Comparison of ENCODE assay signal across 15 cellular contexts in the genomic region with DNA sequence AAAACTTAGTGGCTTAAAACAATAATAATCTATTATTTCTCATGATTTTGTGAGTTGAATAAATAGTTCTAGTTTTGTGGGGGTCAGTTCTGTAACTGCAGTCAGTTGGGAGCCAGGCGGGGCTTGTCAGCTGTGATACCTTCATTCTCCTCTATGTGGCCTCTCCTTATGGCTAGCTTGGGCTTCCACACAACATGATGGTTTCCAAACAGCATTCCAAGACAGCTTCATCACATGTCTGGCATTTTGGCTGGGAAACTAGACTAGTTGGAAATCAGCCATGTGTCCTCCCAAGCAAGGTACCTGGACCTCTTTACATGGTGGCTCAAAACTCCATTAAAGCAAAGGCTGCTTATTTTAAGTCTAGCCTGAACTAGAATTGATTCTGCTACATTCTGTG.
DNase-seq lines count a peak whose midpoint lies in the region; ATAC-seq and TF ChIP-seq lines count a peak whose summit lies in the region.
"Had no signal": no experiment of that assay in that cellular context is flagged by ENCODE, and none has a peak within 500 bp of the region (broad histone marks: within the 10 kb centered on the region; RNA-seq: fewer than 3 reads in every experiment).

No MANE protein-coding gene starts in this region.

- no peak overlapping the region for H2BK5ac ChIP-seq in trophoblast cell (ENCODE audit: low read depth, low read length, poor library complexity)

- no peaks in the 10 kb centered on the region for H3K36me3 ChIP-seq in GM23248 (ENCODE audit: low read depth)
- no peaks in the 10 kb centered on the region for H3K36me3 ChIP-seq in trophoblast cell (ENCODE audit: control insufficient read depth in 1 of 2, insufficient read depth in 2 of 2, low read length in 2 of 2)
- no peaks in the 10 kb centered on the region for H3K36me3 ChIP-seq in adrenal gland (replicated peaks in 1 of 2)
- H3K36me3 ChIP-seq: esophagus squamous epithelium, left ventricle myocardium inferior had no signal

- H3K18ac ChIP-seq in trophoblast cell (ENCODE audit: low read length): no peak overlapping the region

- H3K9me3 ChIP-seq in GM23248 (ENCODE audit: low read depth) (no peaks in the 10 kb centered on the region), trophoblast cell (ENCODE audit: insufficient read depth, low read depth, low read length) (no peaks in the 10 kb centered on the region), adrenal gland (replicated peaks in 1 of 3) (no peaks in the 10 kb centered on the region)
- H3K9me3 ChIP-seq: esophagus squamous epithelium, left ventricle myocardium inferior, testis had no signal

- H3K4me1 Mint-ChIP-seq in activated CD4-positive, alpha-beta T cell treated with anti-CD3 and anti-CD28 coated beads for 36 hours: no peaks in the 10 kb centered on the region
- H3K4me1 Mint-ChIP-seq: brain had no signal

- no peak overlapping the region for H3K14ac ChIP-seq in trophoblast cell (ENCODE audit: low read length)

- H2AFZ ChIP-seq in GM23248: peak overlapping the region; percentile 1; the same call in 1 of the 2 replicates
- no peak overlapping the region for H2AFZ ChIP-seq in trophoblast cell (ENCODE audit: insufficient read depth, low read length, poor library complexity)

- peaks cover 2% of the 10 kb centered on the region for H3K79me1 ChIP-seq in trophoblast cell (ENCODE audit: low read length)

- no peak overlapping the region for H3K4me3 ChIP-seq in GM23248
- no peak overlapping the region for H3K4me3 ChIP-seq in epithelial cell of proximal tubule (ENCODE audit: low read depth, low read length)
- no peak overlapping the region for H3K4me3 ChIP-seq in trophoblast cell (ENCODE audit: low read depth, low read length)
- no peak overlapping the region for H3K4me3 ChIP-seq in adrenal gland
- H3K4me3 ChIP-seq: esophagus squamous epithelium, left ventricle myocardium inferior, testis had no signal

- no peak overlapping the region for H2BK120ac ChIP-seq in trophoblast cell (ENCODE audit: insufficient read depth, low read length, poor library complexity)

- no peaks in the 10 kb centered on the region for H3K9me3 Mint-ChIP-seq in activated naive CD4-positive, alpha-beta T cell treated with anti-CD3 and anti-CD28 coated beads, Interleukin-2, amount 50 U/mL, for 72 hours
- no peaks in the 10 kb centered on the region for H3K9me3 Mint-ChIP-seq in activated CD4-positive, alpha-beta T cell treated with anti-CD3 and anti-CD28 coated beads for 36 hours (ENCODE audit: low read depth)
- H3K9me3 Mint-ChIP-seq: brain had no signal

- H3K4me2 ChIP-seq in GM23248 (ENCODE audit: unreplicated experiment): peak overlapping the region; percentile 27
- no peak overlapping the region for H3K4me2 ChIP-seq in trophoblast cell (ENCODE audit: low read length)

- no peak for TF ChIP-seq POLR2A in adrenal gland (IDR thresholded peaks at IDR 0.05)

- peaks cover 37% of the 10 kb centered on the region for H3F3A ChIP-seq in GM23248 (ENCODE audit: insufficient read depth)

- no peaks in the 10 kb centered on the region for H3K9me2 ChIP-seq in GM23248 (ENCODE audit: insufficient read depth)

- H3K4me1 ChIP-seq in GM23248 (ENCODE audit: insufficient read depth) (peaks cover 41% of the 10 kb centered on the region), trophoblast cell (ENCODE audit: control insufficient read depth in 1 of 2, insufficient read depth in 2 of 2, low read length in 2 of 2) (peaks cover 2 to 4% of the 10 kb centered on the region in 2 experiments), adrenal gland (replicated peaks in 1 of 2) (peaks cover 15 to 16% of the 10 kb centered on the region in 2 donors)

- POLR2A ChIA-PET in activated CD4-positive, alpha-beta T cell treated with anti-CD3 and anti-CD28 coated beads for 36 hours (lab: Charles Lee): no interaction called here

- ATAC-seq in activated naive CD4-positive, alpha-beta T cell treated with anti-CD3 and anti-CD28 coated beads, Interleukin-2, amount 50 U/mL, for 72 hours: no peak
- ATAC-seq in activated CD4-positive, alpha-beta T cell treated with anti-CD3 and anti-CD28 coated beads for 36 hours: no peak

- H4K8ac ChIP-seq in trophoblast cell (ENCODE audit: low read depth, low read length): no peak overlapping the region

- H2AK5ac ChIP-seq in trophoblast cell (ENCODE audit: low read length): no peak overlapping the region

- no peaks in the 10 kb centered on the region for H3K27me3 ChIP-seq in GM23248 (replicated peaks; ENCODE audit: insufficient read depth)
- no peaks in the 10 kb centered on the region for H3K27me3 ChIP-seq in trophoblast cell (ENCODE audit: insufficient read depth, low read length)
- no peaks in the 10 kb centered on the region for H3K27me3 ChIP-seq in adrenal gland
- H3K27me3 ChIP-seq: esophagus squamous epithelium, testis had no signal

- H2BK12ac ChIP-seq in trophoblast cell (ENCODE audit: low read length): no peak overlapping the region

- CTCF ChIA-PET in activated CD4-positive, alpha-beta T cell treated with anti-CD3 and anti-CD28 coated beads for 36 hours (lab: Charles Lee): interaction anchor here (0.5 to 1.7 kb wide), 2 partner anchors 284 to 886 kb away, joined by 3 to 4 read pairs; no protein-coding TSS in a partner anchor

- no peak overlapping the region for H4K91ac ChIP-seq in trophoblast cell (ENCODE audit: low read depth, low read length)

- no peak overlapping the region for H4K12ac ChIP-seq in trophoblast cell (ENCODE audit: low read depth, low read length)

- no peaks in the 10 kb centered on the region for H4K20me1 ChIP-seq in GM23248 (ENCODE audit: insufficient read depth)

- TF ChIP-seq CTCF in epithelial cell of proximal tubule (conservative IDR thresholded peaks at IDR 0.05; ENCODE audit: low read depth, low read length): peak; percentile 22
- TF ChIP-seq CTCF in adrenal gland (IDR thresholded peaks at IDR 0.05): no peak

- H3K27ac ChIP-seq in GM23248 (no peak overlapping the region), trophoblast cell (ENCODE audit: low read depth, low read length) (no peak overlapping the region), adrenal gland (no peak overlapping the region)
- H3K27ac ChIP-seq: esophagus squamous epithelium, left ventricle myocardium inferior, testis had no signal

- no peak overlapping the region for H3K4me3 Mint-ChIP-seq in activated CD4-positive, alpha-beta T cell treated with anti-CD3 and anti-CD28 coated beads for 36 hours
- H3K4me3 Mint-ChIP-seq: brain had no signal

- no peaks in the 10 kb centered on the region for H3K36me3 Mint-ChIP-seq in activated naive CD4-positive, alpha-beta T cell treated with anti-CD3 and anti-CD28 coated beads, Interleukin-2, amount 50 U/mL, for 72 hours
- no peaks in the 10 kb centered on the region for H3K36me3 Mint-ChIP-seq in activated CD4-positive, alpha-beta T cell treated with anti-CD3 and anti-CD28 coated beads for 36 hours (ENCODE audit: low read depth)
- H3K36me3 Mint-ChIP-seq: brain had no signal

- H3K27ac Mint-ChIP-seq in activated naive CD4-positive, alpha-beta T cell treated with anti-CD3 and anti-CD28 coated beads, Interleukin-2, amount 50 U/mL, for 72 hours: no peak overlapping the region
- no peak overlapping the region for H3K27ac Mint-ChIP-seq in activated CD4-positive, alpha-beta T cell treated with anti-CD3 and anti-CD28 coated beads for 36 hours
- H3K27ac Mint-ChIP-seq: brain had no signal

- no peak overlapping the region for H3K4ac ChIP-seq in trophoblast cell (ENCODE audit: low read depth, low read length)

- in situ Hi-C loops in GM23248 (cut with MboI): no loop called here

- no peak overlapping the region for H3K23ac ChIP-seq in trophoblast cell (ENCODE audit: low read length)

- H3K79me2 ChIP-seq in GM23248 (ENCODE audit: insufficient read depth) (no peaks in the 10 kb centered on the region), trophoblast cell (ENCODE audit: control insufficient read depth, insufficient read depth, low read length, poor library complexity) (no peaks in the 10 kb centered on the region)

- intact Hi-C loops in adrenal gland (cut with DNase I): no loop called here
- intact Hi-C loops in activated CD4-positive, alpha-beta T cell treated with anti-CD3 and anti-CD28 coated beads for 36 hours (cut with DNase I, micrococcal nuclease): no loop called here

- WGBS in GM23248 (ENCODE audit: low coverage in 1 of 2, low lambda C conversion rate in 2 of 2, missing lambda C conversion rate in 2 of 2), 2 experiments: 91 to 93% methylated on average over 1 of the region's 1 CpG
- no CpG with 5 or more reads among the region's 1 CpG for WGBS in trophoblast cell (ENCODE audit: extremely low coverage, insufficient coverage, insufficient read length)
- WGBS in adrenal gland, 4 donors: 96 to 100% (median 99%) methylated on average over 1 of the region's 1 CpG

- no peak overlapping the region for H3K9ac ChIP-seq in GM23248
- no peak overlapping the region for H3K9ac ChIP-seq in trophoblast cell (ENCODE audit: low read length)

- peak; percentile 72 for DNase-seq in GM23248
- DNase-seq in RPMI7951 (ENCODE audit: low read depth): peak; percentile 84
- no peak for DNase-seq in epithelial cell of proximal tubule (ENCODE audit: low read depth)
- peak; percentile 74 to 85 for DNase-seq in trophoblast cell
- DNase-seq in adrenal gland: no peak
- no peak for DNase-seq in stimulated activated naive CD4-positive, alpha-beta T cell (lab: John Stamatoyannopoulos, UW)
- DNase-seq in activated naive CD4-positive, alpha-beta T cell treated with anti-CD3 and anti-CD28 coated beads, Interleukin-2, amount 50 U/mL, for 72 hours (ENCODE audit: low spot score in 2 of 2): no peak
- no peak for DNase-seq in activated CD4-positive, alpha-beta T cell treated with anti-CD3 and anti-CD28 coated beads for 36 hours
- DNase-seq: DMS153, esophagus squamous epithelium, left ventricle myocardium inferior, NCI-H69, posterior cingulate gyrus, testis had no signal

- no peaks in the 10 kb centered on the region for H3K27me3 Mint-ChIP-seq in activated CD4-positive, alpha-beta T cell treated with anti-CD3 and anti-CD28 coated beads for 36 hours
- H3K27me3 Mint-ChIP-seq: brain had no signal

Comparison
In these comparisons a context has a peak if more than half of its experiments do, and no peak if none do; other contexts are left out.
1. DNase-seq: peak in GM23248 (single experiment), RPMI7951 (single experiment) and trophoblast cell (2 of 2); none in epithelial cell of proximal tubule (single experiment), adrenal gland (0 of 7), stimulated activated naive CD4-positive, alpha-beta T cell (0 of 6), activated naive CD4-positive, alpha-beta T cell treated with anti-CD3 and anti-CD28 coated beads, Interleukin-2, amount 50 U/mL, for 72 hours (0 of 2) and activated CD4-positive, alpha-beta T cell treated with anti-CD3 and anti-CD28 coated beads for 36 hours (single experiment).